In the genomic region with DNA sequence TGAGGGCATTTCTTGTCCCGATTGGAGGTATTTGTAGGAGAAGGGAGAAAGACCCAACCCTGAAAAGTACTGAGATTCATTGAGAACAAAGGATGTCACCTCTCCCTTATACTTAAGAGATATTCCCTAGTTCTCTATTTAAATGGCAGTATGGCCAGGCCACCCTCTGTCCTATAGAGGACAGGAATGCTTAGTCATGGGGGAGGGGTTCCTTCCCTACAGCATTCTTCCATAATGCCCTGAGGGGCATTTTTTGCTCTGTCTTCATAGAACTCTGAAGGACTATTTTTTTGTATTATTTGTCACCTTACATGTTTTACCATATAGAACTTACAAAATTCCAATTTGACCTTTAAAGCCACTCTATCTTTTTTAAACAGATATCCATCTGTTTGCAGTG, we compare ENCODE assay signal across 17 cellular contexts.
DNase-seq lines count a peak whose midpoint lies in the region; ATAC-seq and TF ChIP-seq lines count a peak whose summit lies in the region.
"Had no signal": no experiment of that assay in that cellular context is flagged by ENCODE, and none has a peak within 500 bp of the region (broad histone marks: within the 10 kb centered on the region; RNA-seq: fewer than 3 reads in every experiment).

No MANE protein-coding gene starts in this region.

- H3K9ac ChIP-seq in endodermal cell (ENCODE audit: extremely low read depth, low read length, poor library complexity, severe bottlenecking): no peak overlapping the region

- H3K4me1 ChIP-seq in endodermal cell (ENCODE audit: control insufficient read depth, insufficient read depth, low read length): no peaks in the 10 kb centered on the region
- H3K4me1 ChIP-seq: Peyer's patch had no signal

- H3K4me3 Mint-ChIP-seq in endodermal cell: no peak overlapping the region
- H3K4me3 Mint-ChIP-seq: CD4-positive, alpha-beta memory T cell had no signal

- no peaks in the 10 kb centered on the region for H3K27me3 ChIP-seq in endodermal cell (ENCODE audit: control insufficient read depth, insufficient read depth, low read length, poor library complexity, severe bottlenecking)
- H3K27me3 ChIP-seq: Peyer's patch had no signal

- DNase-seq in ELF-1 (ENCODE audit: low read depth, low spot score) (peak; percentile 79), M059J (ENCODE audit: low read depth) (peak; percentile 8), endodermal cell (peak; percentile 52), islet precursor cell (peak; percentile 73)
- DNase-seq in activated effector memory CD4-positive, alpha-beta T cell treated with Interleukin-2 at 50 U/mL for 16 hours: no peak
- DNase-seq: Calu3; CD4-positive, alpha-beta memory T cell; GF-D8; KBM-7; NCI-H1436; NCI-H2029 treated with DMSO at 0.1 percent for 48 hours; NCI-H510A treated with DMSO at 0.1 percent for 48 hours; Peyer's patch had no signal

- H3K27ac ChIP-seq in endodermal cell (ENCODE audit: low read depth, low read length): peak overlapping the region; percentile 99
- H3K27ac ChIP-seq: Peyer's patch had no signal

- no CpG with 5 or more reads among the region's 1 CpG for WGBS in endodermal cell (ENCODE audit: insufficient coverage in 1 of 2, insufficient read length in 1 of 2), 2 experiments

- H3K4me1 Mint-ChIP-seq in endodermal cell: peaks cover 7% of the 10 kb centered on the region

- ATAC-seq in HG02588 (IDR thresholded peaks at IDR 0.05; ENCODE audit: unreplicated experiment) (no peak), HG03342 (IDR thresholded peaks at IDR 0.05; ENCODE audit: unreplicated experiment) (no peak), GM19023 (IDR thresholded peaks at IDR 0.05; ENCODE audit: unreplicated experiment) (no peak)
- ATAC-seq: Right ventricle myocardium inferior had no signal

- H3K27ac Mint-ChIP-seq in endodermal cell: no peak overlapping the region
- H3K27ac Mint-ChIP-seq: CD4-positive, alpha-beta memory T cell had no signal

- H3K9me3 ChIP-seq in endodermal cell (ENCODE audit: control insufficient read depth, low read length): no peaks in the 10 kb centered on the region
- H3K9me3 ChIP-seq: Peyer's patch had no signal

- no peaks in the 10 kb centered on the region for H3K9me3 Mint-ChIP-seq in endodermal cell
- H3K9me3 Mint-ChIP-seq: CD4-positive, alpha-beta memory T cell had no signal

- no peaks in the 10 kb centered on the region for H3K36me3 ChIP-seq in endodermal cell (ENCODE audit: control insufficient read depth, insufficient read depth, low read length)
- H3K36me3 ChIP-seq: Peyer's patch had no signal

- no peak overlapping the region for H3K4me3 ChIP-seq in endodermal cell (ENCODE audit: low read length)
- H3K4me3 ChIP-seq: Peyer's patch had no signal

- H3K36me3 Mint-ChIP-seq in endodermal cell (ENCODE audit: low read depth): no peaks in the 10 kb centered on the region
- H3K36me3 Mint-ChIP-seq: CD4-positive, alpha-beta memory T cell had no signal

- TF ChIP-seq CTCF in endodermal cell (conservative IDR thresholded peaks at IDR 0.05): no peak

- H3K27me3 Mint-ChIP-seq in endodermal cell (ENCODE audit: insufficient read depth): no peaks in the 10 kb centered on the region
